Comparison of ENCODE assay signal across 12 cellular contexts in the genomic region with DNA sequence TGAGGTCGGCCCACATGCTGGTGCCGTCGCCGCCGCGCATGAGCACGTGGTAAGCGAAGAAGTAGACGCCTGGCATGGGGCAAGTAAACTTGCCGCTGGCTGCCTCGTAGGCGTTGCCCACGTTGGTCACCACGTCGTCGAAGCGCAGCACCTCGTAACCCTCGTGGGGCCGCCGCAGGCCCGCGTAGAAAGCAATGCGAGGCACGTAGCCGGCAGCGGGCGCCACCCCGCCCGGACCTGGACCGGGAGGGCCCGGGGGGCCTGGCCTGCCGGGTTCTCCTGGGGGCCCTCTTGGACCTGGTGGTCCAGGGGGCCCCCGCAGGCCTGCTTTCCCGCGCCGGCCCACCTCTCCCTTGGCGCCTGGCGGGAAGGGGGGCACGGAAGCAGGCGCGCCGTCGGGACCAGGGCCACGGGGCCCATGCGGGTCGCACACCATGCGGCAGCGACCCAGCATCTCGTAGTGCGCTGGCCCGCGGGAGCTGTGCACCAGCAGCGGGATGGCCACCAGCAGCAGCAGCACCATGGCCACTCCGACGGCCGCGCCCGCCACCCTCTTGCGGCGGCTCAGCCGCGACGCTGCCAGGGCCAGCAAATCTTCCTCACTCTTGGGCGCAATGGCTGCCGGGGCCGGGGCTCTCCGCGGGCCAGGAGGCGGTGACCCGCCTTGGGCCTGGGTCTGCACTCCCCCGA. TPM values are rescaled to one million over a fixed set of nuclear protein-coding genes. Genes with fewer than 3 reads are reported as not detected.
DNase-seq lines count a peak whose midpoint lies in the region; ATAC-seq, FAIRE-seq and TF ChIP-seq lines count a peak whose summit lies in the region.
"Had no signal": no experiment of that assay in that cellular context is flagged by ENCODE, and none has a peak within 500 bp of the region (broad histone marks: within the 10 kb centered on the region; RNA-seq: fewer than 3 reads in every experiment).

No MANE protein-coding gene starts in this region.

- H3K27ac Mint-ChIP-seq in Calu3 (ENCODE audit: unreplicated experiment): no peak overlapping the region
- H3K27ac Mint-ChIP-seq: immature natural killer cell, progenitor cell of endocrine pancreas had no signal

- H2AFZ ChIP-seq in IMR-90 (replicated peaks; ENCODE audit: low read length, poor library complexity) (peak overlapping the region; percentile 80), endothelial cell of umbilical vein (ENCODE audit: low read depth, low read length) (no peak overlapping the region)

- H3K27me3 ChIP-seq in IMR-90 (ENCODE audit: control insufficient read depth, insufficient read depth, low read length): peaks cover 62% of the 10 kb centered on the region
- peaks cover 52 to 62% of the 10 kb centered on the region in 2 experiments for H3K27me3 ChIP-seq in endothelial cell of umbilical vein (ENCODE audit: control insufficient read depth in 2 of 2, insufficient read depth in 2 of 2, low read length in 2 of 2)
- H3K27me3 ChIP-seq in psoas muscle (ENCODE audit: insufficient read depth in 3 of 3, low read length in 2 of 3): peaks cover 0 to 55% (median 22%) of the 10 kb centered on the region in 3 donors

- H3K56ac ChIP-seq in IMR-90 (ENCODE audit: extremely low read depth, insufficient read depth, low read length): no peak overlapping the region

- no peaks in the 10 kb centered on the region for H3K79me2 ChIP-seq in endothelial cell of umbilical vein (ENCODE audit: control insufficient read depth, insufficient read depth, low read length)

- H4K20me1 ChIP-seq in IMR-90 (ENCODE audit: insufficient read depth, low read length) (no peaks in the 10 kb centered on the region), endothelial cell of umbilical vein (replicated peaks; ENCODE audit: control insufficient read depth, extremely low read depth, insufficient read depth, low read length) (no peaks in the 10 kb centered on the region)

- in situ Hi-C loops in IMR-90 (cut with MboI; ENCODE audit: low sequenced_read_pairs): no loop called here

- H4K8ac ChIP-seq in IMR-90 (ENCODE audit: low read depth in 2 of 2, low read length in 2 of 2): no peak overlapping the region

- no peak overlapping the region for H3K23ac ChIP-seq in IMR-90 (ENCODE audit: low read depth, low read length)

- H3K18ac ChIP-seq in IMR-90 (ENCODE audit: low read depth, low read length): no peak overlapping the region

- CTCF ChIA-PET in Calu3 (lab: Charles Lee) (interaction anchor here (2.3 kb wide), 1 partner anchor 11 kb away, joined by 7 read pairs; the partner anchor contains the start of gene DNAJC22), IMR-90 (lab: Yijun Ruan, JAX) (interaction anchor here (1.2 to 1.8 kb wide), 4 partner anchors 12 to 178 kb away, joined by 3 to 9 read pairs (median 5); partner anchors contain the start of gene TROAP), endothelial cell of umbilical vein (lab: Charles Lee) (interaction anchor here (0.8 to 9.0 kb wide), 4 partner anchors 13 to 179 kb away, joined by 3 to 280 read pairs (median 26); partner anchors contain the start of gene DNAJC22)

- H3K27me3 Mint-ChIP-seq in Calu3 (ENCODE audit: unreplicated experiment): peaks cover 38% of the 10 kb centered on the region

- H2BK120ac ChIP-seq in IMR-90 (ENCODE audit: low read depth, low read length): no peak overlapping the region

- H3K4me1 ChIP-seq in IMR-90 (ENCODE audit: control insufficient read depth, insufficient read depth, low read length) (no peaks in the 10 kb centered on the region), endothelial cell of umbilical vein (ENCODE audit: control insufficient read depth, extremely low read depth, insufficient read depth, low read length) (no peaks in the 10 kb centered on the region), psoas muscle (no peaks in the 10 kb centered on the region)

- H3K9me1 ChIP-seq in IMR-90 (ENCODE audit: insufficient read depth, low read length): no peaks in the 10 kb centered on the region
- H3K9me1 ChIP-seq in endothelial cell of umbilical vein (replicated peaks; ENCODE audit: control insufficient read depth, extremely low read depth, insufficient read depth, low read length): no peaks in the 10 kb centered on the region

- POLR2A ChIA-PET in IMR-90 (lab: Charles Lee; ENCODE audit: unreplicated experiment): no interaction called here
- POLR2A ChIA-PET in endothelial cell of umbilical vein (lab: Charles Lee): no interaction called here

- H3K27ac ChIP-seq in IMR-90 (ENCODE audit: insufficient read depth, low read length): no peak overlapping the region
- H3K27ac ChIP-seq in endothelial cell of umbilical vein (ENCODE audit: insufficient read depth, low read depth, low read length): no peak overlapping the region
- no peak overlapping the region for H3K27ac ChIP-seq in psoas muscle

- no peak for TF ChIP-seq POLR2A in IMR-90 (IDR thresholded peaks at IDR 0.05; ENCODE audit: low read depth, low read length)
- TF ChIP-seq POLR2A in endothelial cell of umbilical vein (IDR thresholded peaks at IDR 0.05; ENCODE audit: low read depth, low read length): no peak

- DNase-seq in Calu3: no peak
- DNase-seq in IMR-90: no peak
- no peak for DNase-seq in endothelial cell of umbilical vein (ENCODE audit: low read depth, low spot score)
- DNase-seq in psoas muscle: no peak
- DNase-seq in pons (ENCODE audit: low spot score): no peak

- H2BK15ac ChIP-seq in IMR-90 (ENCODE audit: low read depth, low read length): no peak overlapping the region

- TF ChIP-seq CTCF in Calu3 (IDR thresholded peaks at IDR 0.05; ENCODE audit: unreplicated experiment) (no peak), IMR-90 (conservative IDR thresholded peaks at IDR 0.05; ENCODE audit: low read depth, low read length) (no peak), endothelial cell of umbilical vein (IDR thresholded peaks at IDR 0.05; ENCODE audit: extremely low read depth in 1 of 2, insufficient read depth in 1 of 2, low read depth in 1 of 2, low read length in 2 of 2) (no peak), psoas muscle (IDR thresholded peaks at IDR 0.05) (no peak)

- H3K9me3 ChIP-seq in IMR-90 (ENCODE audit: control insufficient read depth, insufficient read depth, low read length) (no peaks in the 10 kb centered on the region), endothelial cell of umbilical vein (replicated peaks; ENCODE audit: control insufficient read depth, insufficient read depth, low read length) (no peaks in the 10 kb centered on the region), psoas muscle (no peaks in the 10 kb centered on the region)

- H2AK5ac ChIP-seq in IMR-90 (ENCODE audit: low read depth, low read length): no peak overlapping the region

- no peaks in the 10 kb centered on the region for H3K9me3 Mint-ChIP-seq in Calu3 (ENCODE audit: low read depth, unreplicated experiment)
- H3K9me3 Mint-ChIP-seq: immature natural killer cell had no signal

- H3K36me3 Mint-ChIP-seq in Calu3 (ENCODE audit: insufficient read depth, unreplicated experiment): peaks cover 18% of the 10 kb centered on the region
- H3K36me3 Mint-ChIP-seq: CD4-positive, alpha-beta memory T cell had no signal

- no peak overlapping the region for H3K4ac ChIP-seq in IMR-90 (ENCODE audit: low read depth, low read length)

- peaks cover 29% of the 10 kb centered on the region for H3K4me1 Mint-ChIP-seq in Calu3 (ENCODE audit: low read depth, unreplicated experiment)

- no peak overlapping the region for H2BK5ac ChIP-seq in IMR-90 (ENCODE audit: low read depth, low read length, poor library complexity, severe bottlenecking)

- H3K4me2 ChIP-seq in IMR-90 (ENCODE audit: low read depth, low read length) (no peak overlapping the region), endothelial cell of umbilical vein (ENCODE audit: insufficient read depth, low read length) (no peak overlapping the region)

- no peak overlapping the region for H4K91ac ChIP-seq in IMR-90 (ENCODE audit: insufficient read depth, low read depth, low read length)

- no peak overlapping the region for H3K14ac ChIP-seq in IMR-90 (replicated peaks; ENCODE audit: low read depth, low read length)

- H3K4me3 Mint-ChIP-seq in Calu3 (ENCODE audit: low read depth, unreplicated experiment): peak overlapping the region; percentile 69

- H3K79me1 ChIP-seq in IMR-90 (ENCODE audit: low read depth in 1 of 2, low read length in 2 of 2): no peaks in the 10 kb centered on the region

- H3K4me3 ChIP-seq in IMR-90 (ENCODE audit: insufficient read depth, low read depth, low read length) (no peak overlapping the region), endothelial cell of umbilical vein (replicated peaks in 1 of 3; ENCODE audit: insufficient read depth in 1 of 3, low read depth in 1 of 3, low read length in 3 of 3) (no peak overlapping the region), psoas muscle (peak overlapping the region; percentile 58)

- dilution Hi-C loops in IMR-90 (cut with HindIII; ENCODE audit: low sequenced_read_pairs, unreplicated experiment): no loop called here
- dilution Hi-C loops in endothelial cell of umbilical vein (cut with MboI; ENCODE audit: extremely low pct_ligation_motif_present, low sequenced_read_pairs): no loop called here

- H2AK9ac ChIP-seq in IMR-90 (replicated peaks; ENCODE audit: low read depth, low read length, poor library complexity): peak overlapping the region; percentile 56

- no peak overlapping the region for H4K5ac ChIP-seq in IMR-90 (ENCODE audit: low read depth, low read length)

- H2BK20ac ChIP-seq in IMR-90 (ENCODE audit: low read depth, low read length): no peak overlapping the region

- intact Hi-C loops in Calu3 (cut with micrococcal nuclease; ENCODE audit: unreplicated experiment): no loop called here
- intact Hi-C loops in IMR-90 (cut with micrococcal nuclease): loop anchor here (2.0 kb wide), 1 partner anchor 21 kb away; no protein-coding TSS in a partner anchor
- intact Hi-C loops in endothelial cell of umbilical vein (cut with micrococcal nuclease): no loop called here
- intact Hi-C loops in psoas muscle (cut with DNase I): loop anchor here in 1 of 2 donors (5.0 kb wide), 1 partner anchor 44 kb away; no protein-coding TSS in a partner anchor

- TF ChIP-seq RAD21 in IMR-90 (IDR thresholded peaks at IDR 0.05; ENCODE audit: low read length): no peak

- no peak for FAIRE-seq in endothelial cell of umbilical vein (lab: Jason Lieb, UNC)

- BruUV-seq in Calu3 (replicated peaks; lab: Mats Ljungman, UMichigan): no TSS peak
- BruUV-seq in IMR-90 (replicated peaks; lab: Mats Ljungman, UMichigan): no TSS peak
- no TSS peak for BruUV-seq in endothelial cell of umbilical vein (replicated peaks; lab: Mats Ljungman, UMichigan)

- no peaks in the 10 kb centered on the region for H3K36me3 ChIP-seq in IMR-90 (ENCODE audit: control insufficient read depth, insufficient read depth, low read length)
- no peaks in the 10 kb centered on the region for H3K36me3 ChIP-seq in endothelial cell of umbilical vein (ENCODE audit: control insufficient read depth in 2 of 2, extremely low read depth in 1 of 2, insufficient read depth in 2 of 2, low read length in 2 of 2)
- no peaks in the 10 kb centered on the region for H3K36me3 ChIP-seq in psoas muscle (ENCODE audit: insufficient read depth in 1 of 2, low read depth in 1 of 2)

- H3K9ac ChIP-seq in IMR-90 (ENCODE audit: low read depth, low read length) (no peak overlapping the region), endothelial cell of umbilical vein (replicated peaks; ENCODE audit: extremely low read depth, insufficient read depth, low read length) (no peak overlapping the region)

- ATAC-seq in IMR-90 (ENCODE audit: low read depth) (no peak), psoas muscle (no peak), GM21786 (IDR thresholded peaks at IDR 0.05; ENCODE audit: unreplicated experiment) (no peak), GM19397 (IDR thresholded peaks at IDR 0.05; ENCODE audit: unreplicated experiment) (no peak)

- 5% methylated on average over 32 of the region's 72 CpGs; no CpG with 5 or more reads in 1 of the 2 experiments for WGBS in IMR-90 (ENCODE audit: extremely low coverage in 2 of 2, insufficient read length in 1 of 2), 2 experiments
- 15 to 19% (median 17%) methylated on average over 51 to 72 of the region's 72 CpGs for WGBS in psoas muscle, 3 donors

RNA-seq across cellular contexts. Expression of gene C1QL4, which starts 0.9 kb away (rescaled TPM):
- total RNA-seq in Calu3 (2022): not detected in 2 replicates
- 0.18 and 0.28 TPM in 2 replicates for total RNA-seq in IMR-90 (2012; rRNA removed)
- 0.46 and 0.60 TPM in 2 replicates for polyA plus RNA-seq in IMR-90 (2012; rRNA removed)
- polyA plus RNA-seq in IMR-90 (2012; cell fraction: cytosol; rRNA removed): 0.55 and 0.96 TPM in 2 replicates
- 0.84 and 1.3 TPM in 2 replicates for polyA plus RNA-seq in IMR-90 (2012; cell fraction: nucleus; rRNA removed; ENCODE audit: low replicate concordance)
- not detected in 2 replicates for total RNA-seq in endothelial cell of umbilical vein
- not detected in 2 replicates for polyA plus RNA-seq in endothelial cell of umbilical vein
- 0.03 TPM in 1 of 2 replicates, not detected in the other for polyA plus RNA-seq in endothelial cell of umbilical vein (2011; cell fraction: cytosol; rRNA removed)
- not detected in 2 replicates for polyA plus RNA-seq in endothelial cell of umbilical vein (2011; cell fraction: nucleus; rRNA removed)
- not detected in 2 replicates for polyA plus RNA-seq in endothelial cell of umbilical vein (2012)
- polyA minus RNA-seq in endothelial cell of umbilical vein: not detected in 2 replicates
- 0.41 TPM for polyA minus RNA-seq in endothelial cell of umbilical vein (2011; cell fraction: cytosol; rRNA and poly(A)+ RNA removed)
- polyA minus RNA-seq in endothelial cell of umbilical vein (2011; cell fraction: nucleus; rRNA and poly(A)+ RNA removed): not detected in 2 replicates
- total RNA-seq in psoas muscle: not detected
- not detected for polyA plus RNA-seq in psoas muscle
- total RNA-seq: CD4-positive, alpha-beta memory T cell; urinary bladder had no signal
- polyA plus RNA-seq: CD4-positive, alpha-beta memory T cell; immature natural killer cell; urinary bladder had no signal

RNA-seq across cellular contexts. Expression of gene DNAJC22, which starts 10.6 kb away (rescaled TPM):
- 9.6 and 15.7 TPM in 2 replicates for total RNA-seq in Calu3 (2022)
- total RNA-seq in IMR-90 (2012; rRNA removed): 6.7 and 8.1 TPM in 2 replicates
- polyA plus RNA-seq in IMR-90 (2012; rRNA removed): 8.1 and 8.2 TPM in 2 replicates
- 4.2 and 6.7 TPM in 2 replicates for polyA plus RNA-seq in IMR-90 (2012; cell fraction: cytosol; rRNA removed)
- polyA plus RNA-seq in IMR-90 (2012; cell fraction: nucleus; rRNA removed; ENCODE audit: low replicate concordance): 10.5 and 11.0 TPM in 2 replicates
- 1.1 and 1.3 TPM in 2 replicates for total RNA-seq in endothelial cell of umbilical vein
- 1.4 TPM in 2 replicates for polyA plus RNA-seq in endothelial cell of umbilical vein
- 1.2 TPM in 2 replicates for polyA plus RNA-seq in endothelial cell of umbilical vein (2011; cell fraction: cytosol; rRNA removed)
- polyA plus RNA-seq in endothelial cell of umbilical vein (2011; cell fraction: nucleus; rRNA removed): 0.96 and 0.98 TPM in 2 replicates
- polyA plus RNA-seq in endothelial cell of umbilical vein (2012): 0.15 and 1.3 TPM in 2 replicates
- 1.3 and 1.4 TPM in 2 replicates for polyA minus RNA-seq in endothelial cell of umbilical vein
- polyA minus RNA-seq in endothelial cell of umbilical vein (2011; cell fraction: cytosol; rRNA and poly(A)+ RNA removed): 1.1 TPM
- 0.34 and 0.43 TPM in 2 replicates for polyA minus RNA-seq in endothelial cell of umbilical vein (2011; cell fraction: nucleus; rRNA and poly(A)+ RNA removed)
- total RNA-seq in psoas muscle: under 1 TPM in 1 of 4 donors, not detected in 3; 0.08 TPM
- polyA plus RNA-seq in psoas muscle: under 1 TPM in 1 of 3 donors, not detected in 2; 0.03 TPM
- total RNA-seq: CD4-positive, alpha-beta memory T cell; mononuclear cell had no signal
- polyA plus RNA-seq: CD4-positive, alpha-beta memory T cell; immature natural killer cell had no signal

RNA-seq across cellular contexts. Expression of gene TROAP, which starts 13.0 kb away (rescaled TPM):
- total RNA-seq in Calu3 (2022) (38.5 and 49.8 TPM in 2 replicates), IMR-90 (2012; rRNA removed) (15.6 and 21.5 TPM in 2 replicates), endothelial cell of umbilical vein (62.4 and 68.6 TPM in 2 replicates), psoas muscle (under 1 TPM in 2 of 4 donors, not detected in 2; 0.39 to 0.48 TPM)
- polyA plus RNA-seq in IMR-90 (2012; rRNA removed) (29.3 and 46.0 TPM in 2 replicates), endothelial cell of umbilical vein (27.3 and 31.7 TPM in 2 replicates), psoas muscle (under 1 TPM; 0.07 to 0.36 (median 0.26) TPM)
- 13.7 and 15.7 TPM in 2 replicates for polyA plus RNA-seq in IMR-90 (2012; cell fraction: cytosol; rRNA removed)
- 36.7 and 80.0 TPM in 2 replicates for polyA plus RNA-seq in IMR-90 (2012; cell fraction: nucleus; rRNA removed; ENCODE audit: low replicate concordance)
- polyA plus RNA-seq in endothelial cell of umbilical vein (2011; cell fraction: cytosol; rRNA removed): 47.3 and 53.1 TPM in 2 replicates
- 127 and 133 TPM in 2 replicates for polyA plus RNA-seq in endothelial cell of umbilical vein (2011; cell fraction: nucleus; rRNA removed)
- polyA plus RNA-seq in endothelial cell of umbilical vein (2012): 21.3 and 57.6 TPM in 2 replicates
- 20.6 and 29.7 TPM in 2 replicates for polyA minus RNA-seq in endothelial cell of umbilical vein
- 41.8 TPM for polyA minus RNA-seq in endothelial cell of umbilical vein (2011; cell fraction: cytosol; rRNA and poly(A)+ RNA removed)
- polyA minus RNA-seq in endothelial cell of umbilical vein (2011; cell fraction: nucleus; rRNA and poly(A)+ RNA removed): 34.9 and 40.2 TPM in 2 replicates

RNA-seq across cellular contexts. Expression of gene SPATS2, which starts 31.2 kb away (rescaled TPM):
- 23.0 and 23.2 TPM in 2 replicates for total RNA-seq in Calu3 (2022)
- total RNA-seq in IMR-90 (2012; rRNA removed): 44.7 and 63.3 TPM in 2 replicates
- polyA plus RNA-seq in IMR-90 (2012; rRNA removed): 45.0 and 50.6 TPM in 2 replicates
- polyA plus RNA-seq in IMR-90 (2012; cell fraction: cytosol; rRNA removed): 16.7 and 46.0 TPM in 2 replicates
- 23.4 and 62.3 TPM in 2 replicates for polyA plus RNA-seq in IMR-90 (2012; cell fraction: nucleus; rRNA removed; ENCODE audit: low replicate concordance)
- 58.8 and 66.5 TPM in 2 replicates for total RNA-seq in endothelial cell of umbilical vein
- polyA plus RNA-seq in endothelial cell of umbilical vein: 32.6 and 55.8 TPM in 2 replicates
- polyA plus RNA-seq in endothelial cell of umbilical vein (2011; cell fraction: cytosol; rRNA removed): 53.3 and 64.3 TPM in 2 replicates
- 103 and 146 TPM in 2 replicates for polyA plus RNA-seq in endothelial cell of umbilical vein (2011; cell fraction: nucleus; rRNA removed)
- 63.5 and 74.0 TPM in 2 replicates for polyA plus RNA-seq in endothelial cell of umbilical vein (2012)
- polyA minus RNA-seq in endothelial cell of umbilical vein: 76.2 and 88.1 TPM in 2 replicates
- polyA minus RNA-seq in endothelial cell of umbilical vein (2011; cell fraction: cytosol; rRNA and poly(A)+ RNA removed): 48.5 TPM
- 95.5 and 134 TPM in 2 replicates for polyA minus RNA-seq in endothelial cell of umbilical vein (2011; cell fraction: nucleus; rRNA and poly(A)+ RNA removed)
- total RNA-seq in psoas muscle: 10 to 100 TPM in 2 of 4 donors, 1 to 10 TPM in 2; 5.0 to 10.6 (median 9.7) TPM
- polyA plus RNA-seq in psoas muscle: 10 to 100 TPM in 1 of 3 donors, 1 to 10 TPM in 2; 4.4 to 10.1 (median 6.2) TPM

RNA-seq across cellular contexts. Expression of gene PRPH, which starts 41.2 kb away (rescaled TPM):
- total RNA-seq in Calu3 (2022) (not detected in 2 replicates), IMR-90 (2012; rRNA removed) (not detected in 2 replicates), endothelial cell of umbilical vein (not detected in 2 replicates), psoas muscle (not detected)
- polyA plus RNA-seq in IMR-90 (2012; rRNA removed) (not detected in 2 replicates), endothelial cell of umbilical vein (not detected in 2 replicates), psoas muscle (under 1 TPM in 2 of 3 donors, not detected in 1; 0.06 to 0.20 TPM)
- polyA plus RNA-seq in IMR-90 (2012; cell fraction: cytosol; rRNA removed): 0.02 TPM in 1 of 2 replicates, not detected in the other
- polyA plus RNA-seq in IMR-90 (2012; cell fraction: nucleus; rRNA removed; ENCODE audit: low replicate concordance): 0.29 and 0.49 TPM in 2 replicates
- not detected in 2 replicates for polyA plus RNA-seq in endothelial cell of umbilical vein (2011; cell fraction: cytosol; rRNA removed)
- 0.45 and 0.49 TPM in 2 replicates for polyA plus RNA-seq in endothelial cell of umbilical vein (2011; cell fraction: nucleus; rRNA removed)
- not detected in 2 replicates for polyA plus RNA-seq in endothelial cell of umbilical vein (2012)
- polyA minus RNA-seq in endothelial cell of umbilical vein: not detected in 2 replicates
- not detected for polyA minus RNA-seq in endothelial cell of umbilical vein (2011; cell fraction: cytosol; rRNA and poly(A)+ RNA removed)
- not detected in 2 replicates for polyA minus RNA-seq in endothelial cell of umbilical vein (2011; cell fraction: nucleus; rRNA and poly(A)+ RNA removed)
- total RNA-seq: mononuclear cell had no signal
- polyA plus RNA-seq: immature natural killer cell had no signal

Comparison
In these comparisons a context has a peak if more than half of its experiments do, and no peak if none do; other contexts are left out.
1. RNA of gene TROAP, which starts 13.0 kb away (total RNA-seq): 62.4 to 68.6 TPM in endothelial cell of umbilical vein, 38.5 to 49.8 TPM in Calu3 and 15.6 to 21.5 TPM in IMR-90; 0.39 to 0.48 TPM in psoas muscle; every median in the first group is over 10 times any median in the second.